ENCODE assay signal across 18 cellular contexts in genomic region chr13:51455532-51455931, GRCh38. TPM values are rescaled to one million over a fixed set of nuclear protein-coding genes. Genes with fewer than 3 reads are reported as not detected.
DNase-seq lines count a peak whose midpoint lies in the region; ATAC-seq and TF ChIP-seq lines count a peak whose summit lies in the region.
"Had no signal": no experiment of that assay in that cellular context is flagged by ENCODE, and none has a peak within 500 bp of the region (broad histone marks: within the 10 kb centered on the region; RNA-seq: fewer than 3 reads in every experiment).

No MANE protein-coding gene starts in this region.

- H3K4me3 ChIP-seq in body of pancreas, result no peak overlapping the region

- CTCF ChIA-PET in T-cell (lab: Charles Lee), result interaction anchor here (1.1 to 2.1 kb wide), 3 partner anchors 21 to 342 kb away, joined by 3 to 14 read pairs (median 3); no protein-coding TSS in a partner anchor
- CTCF ChIA-PET in activated CD8-positive, alpha-beta memory T cell treated with anti-CD3 and anti-CD28 coated beads, Interleukin-2, amount 10 ng/mL, durations not matched to agents 7 days and 5 days (lab: Charles Lee), result interaction anchor here (1.5 to 1.9 kb wide), 2 partner anchors 113 to 342 kb away, joined by 4 to 7 read pairs; no protein-coding TSS in a partner anchor

- H3K9me3 ChIP-seq in body of pancreas, result no peaks in the 10 kb centered on the region

- H3K27me3 Mint-ChIP-seq in activated naive CD4-positive, alpha-beta T cell treated with anti-CD3 and anti-CD28 coated beads, Interleukin-2, amount 50 U/mL, for 24 hours, result no peaks in the 10 kb centered on the region
- H3K27me3 Mint-ChIP-seq in T-cell (no peaks in the 10 kb centered on the region), endothelial cell (ENCODE audit: unreplicated experiment) (peaks cover 7% of the 10 kb centered on the region)
- no peaks in the 10 kb centered on the region for H3K27me3 Mint-ChIP-seq in activated CD8-positive, alpha-beta memory T cell treated with anti-CD3 and anti-CD28 coated beads, Interleukin-2, amount 10 ng/mL, durations not matched to agents 7 days and 5 days

- intact Hi-C loops in posterior vena cava (cut with DNase I), result no loop called here
- intact Hi-C loops in body of pancreas (cut with DNase I), result no loop called here

- no peaks in the 10 kb centered on the region for H3K9me3 Mint-ChIP-seq in activated naive CD4-positive, alpha-beta T cell treated with anti-CD3 and anti-CD28 coated beads, Interleukin-2, amount 50 U/mL, for 24 hours
- H3K9me3 Mint-ChIP-seq in T-cell (peaks cover 0 to 4% (median 0%) of the 10 kb centered on the region in 3 donors), endothelial cell (ENCODE audit: unreplicated experiment) (no peaks in the 10 kb centered on the region)
- peaks cover 2% of the 10 kb centered on the region for H3K9me3 Mint-ChIP-seq in activated CD8-positive, alpha-beta memory T cell treated with anti-CD3 and anti-CD28 coated beads, Interleukin-2, amount 10 ng/mL, durations not matched to agents 7 days and 5 days (ENCODE audit: low read depth)

- peaks cover 52% of the 10 kb centered on the region for H3K4me1 Mint-ChIP-seq in activated naive CD4-positive, alpha-beta T cell treated with anti-CD3 and anti-CD28 coated beads, Interleukin-2, amount 50 U/mL, for 24 hours
- peaks cover 40 to 54% (median 45%) of the 10 kb centered on the region in 3 donors for H3K4me1 Mint-ChIP-seq in T-cell
- H3K4me1 Mint-ChIP-seq in endothelial cell (ENCODE audit: unreplicated experiment), result peaks cover 20% of the 10 kb centered on the region
- H3K4me1 Mint-ChIP-seq in activated CD8-positive, alpha-beta memory T cell treated with anti-CD3 and anti-CD28 coated beads, Interleukin-2, amount 10 ng/mL, durations not matched to agents 7 days and 5 days, result peaks cover 17% of the 10 kb centered on the region

- no peak for ATAC-seq in T-cell (replicated peaks in 1 of 4)
- no peak for ATAC-seq in body of pancreas
- no peak for ATAC-seq in activated CD8-positive, alpha-beta memory T cell treated with anti-CD3 and anti-CD28 coated beads, Interleukin-2, amount 10 ng/mL, durations not matched to agents 7 days and 5 days
- ATAC-seq: Panc1 had no signal

- TF ChIP-seq CTCF in endothelial cell (IDR thresholded peaks at IDR 0.05; ENCODE audit: unreplicated experiment) (no peak), body of pancreas (IDR thresholded peaks at IDR 0.05) (no peak)

- WGBS in body of pancreas, 2 donors, result 95 to 96% methylated on average over 5 to 9 of the region's 9 CpGs

- H3K36me3 ChIP-seq in body of pancreas (replicated peaks in 1 of 2; ENCODE audit: insufficient read depth in 1 of 2, low read depth in 2 of 2), result no peaks in the 10 kb centered on the region

- peak overlapping the region; percentile 85 for H3K4me3 Mint-ChIP-seq in activated naive CD4-positive, alpha-beta T cell treated with anti-CD3 and anti-CD28 coated beads, Interleukin-2, amount 50 U/mL, for 24 hours
- H3K4me3 Mint-ChIP-seq in T-cell (peak overlapping the region in 2 of 3 donors; percentile 84 to 91), endothelial cell (ENCODE audit: unreplicated experiment) (no peak overlapping the region)
- no peak overlapping the region for H3K4me3 Mint-ChIP-seq in activated CD8-positive, alpha-beta memory T cell treated with anti-CD3 and anti-CD28 coated beads, Interleukin-2, amount 10 ng/mL, durations not matched to agents 7 days and 5 days

- POLR2A ChIA-PET in T-cell (lab: Charles Lee), result interaction anchor here in 1 of 2 donors (0.5 kb wide), 1 partner anchor 18 kb away, joined by 3 read pairs; no protein-coding TSS in a partner anchor

- DNase-seq in activated naive CD4-positive, alpha-beta T cell treated with anti-CD3 and anti-CD28 coated beads, Interleukin-2, amount 50 U/mL, for 16 hours, result no peak
- peak in 1 of 34 experiments; percentile 1 for DNase-seq in T-cell
- DNase-seq in endothelial cell (ENCODE audit: low spot score), result no peak
- DNase-seq in posterior vena cava (ENCODE audit: low spot score), result peak; percentile 78
- DNase-seq in body of pancreas, result no peak
- DNase-seq in NCI-H526 (lab: John Stamatoyannopoulos, UW), result no peak
- DNase-seq in activated CD8-positive, alpha-beta memory T cell treated with anti-CD3 and anti-CD28 coated beads, Interleukin-2, amount 10 ng/mL, durations not matched to agents 7 days and 5 days, result no peak
- DNase-seq: DMS79, GDM1, GOT3, NCI-H1105, NCI-H1694 treated with DMSO at 0.1 percent for 48 hours, NCI-H2171, NCI-H82, SHP77 had no signal

- no peak for TF ChIP-seq POLR2A in body of pancreas (IDR thresholded peaks at IDR 0.05)

- H3K36me3 Mint-ChIP-seq in activated naive CD4-positive, alpha-beta T cell treated with anti-CD3 and anti-CD28 coated beads, Interleukin-2, amount 50 U/mL, for 24 hours, result peaks cover 11% of the 10 kb centered on the region
- H3K36me3 Mint-ChIP-seq in T-cell, result peaks cover 36% of the 10 kb centered on the region
- H3K36me3 Mint-ChIP-seq in endothelial cell (ENCODE audit: low read depth, unreplicated experiment), result peaks cover 18% of the 10 kb centered on the region
- H3K36me3 Mint-ChIP-seq in activated CD8-positive, alpha-beta memory T cell treated with anti-CD3 and anti-CD28 coated beads, Interleukin-2, amount 10 ng/mL, durations not matched to agents 7 days and 5 days, result peaks cover 35% of the 10 kb centered on the region

- H3K4me1 ChIP-seq in body of pancreas, result peaks cover 12% of the 10 kb centered on the region

- no peak overlapping the region for H3K27ac ChIP-seq in body of pancreas
- H3K27ac ChIP-seq: KMS-11 had no signal

- H3K27me3 ChIP-seq in body of pancreas, result no peaks in the 10 kb centered on the region

- H3K27ac Mint-ChIP-seq in activated naive CD4-positive, alpha-beta T cell treated with anti-CD3 and anti-CD28 coated beads, Interleukin-2, amount 50 U/mL, for 24 hours, result peak overlapping the region; percentile 98
- peak overlapping the region; percentile 98 for H3K27ac Mint-ChIP-seq in T-cell
- peak overlapping the region; percentile 53 for H3K27ac Mint-ChIP-seq in endothelial cell (ENCODE audit: unreplicated experiment)
- H3K27ac Mint-ChIP-seq in activated CD8-positive, alpha-beta memory T cell treated with anti-CD3 and anti-CD28 coated beads, Interleukin-2, amount 10 ng/mL, durations not matched to agents 7 days and 5 days, result no peak overlapping the region

RNA-seq across cellular contexts. Expression of gene INTS6, which starts 2.7 kb away (rescaled TPM):
- 10 to 100 TPM; 50.0 to 77.9 (median 58.7) TPM for total RNA-seq in T-cell
- total RNA-seq in endothelial cell (ENCODE audit: unreplicated experiment), result 45.0 TPM
- total RNA-seq in posterior vena cava, result 10 to 100 TPM; 27.0 to 29.1 TPM
- total RNA-seq in body of pancreas, result 10 to 100 TPM; 40.0 to 53.1 TPM
- total RNA-seq in activated CD8-positive, alpha-beta memory T cell treated with anti-CD3 and anti-CD28 coated beads, Interleukin-2, amount 10 ng/mL, durations not matched to agents 7 days and 5 days, result 10 to 100 TPM; 52.9 to 60.3 TPM

Comparison
In these comparisons a context has a peak if more than half of its experiments do, and no peak if none do; other contexts are left out.
1. H3K4me3 Mint-ChIP-seq: peak in activated naive CD4-positive, alpha-beta T cell treated with anti-CD3 and anti-CD28 coated beads, Interleukin-2, amount 50 U/mL, for 24 hours (single experiment) and T-cell (2 of 3); none in endothelial cell (single experiment) and activated CD8-positive, alpha-beta memory T cell treated with anti-CD3 and anti-CD28 coated beads, Interleukin-2, amount 10 ng/mL, durations not matched to agents 7 days and 5 days (single experiment).